In the genomic region with DNA sequence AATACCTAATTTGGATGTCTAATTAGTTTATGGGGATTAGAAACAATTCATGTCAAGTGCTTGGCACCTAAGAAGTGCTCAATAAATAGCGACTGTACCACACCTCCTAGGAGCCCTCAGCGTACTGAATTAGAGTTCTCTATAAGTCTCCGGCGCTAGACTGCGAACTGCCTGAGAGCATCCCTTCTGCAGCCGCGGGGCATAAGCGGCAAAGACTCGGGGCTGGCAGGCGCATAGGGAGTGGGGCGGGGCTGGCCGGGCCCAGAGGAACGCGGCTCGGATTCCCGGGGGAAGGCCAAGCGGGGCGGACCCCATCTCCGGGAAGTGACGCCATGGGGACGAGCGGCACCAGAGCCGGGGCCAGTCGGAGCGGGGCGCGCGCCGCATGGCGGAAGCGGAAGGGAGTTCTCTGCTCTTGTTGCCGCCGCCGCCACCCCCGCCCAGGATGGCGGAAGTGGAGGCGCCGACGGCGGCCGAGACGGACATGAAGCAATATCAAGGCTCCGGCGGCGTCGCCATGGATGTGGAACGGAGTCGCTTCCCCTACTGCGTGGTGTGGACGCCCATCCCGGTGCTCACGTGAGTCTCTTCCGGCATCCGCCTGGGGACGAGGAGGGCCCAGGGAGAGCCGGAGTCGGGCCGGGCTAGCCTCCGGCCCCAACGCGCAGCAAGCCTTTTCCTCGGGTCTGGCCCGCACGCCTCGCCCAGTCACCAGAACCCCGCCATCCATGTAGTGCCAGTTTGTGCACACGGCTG, we compare ENCODE assay signal across 8 cellular contexts.
DNase-seq lines count a peak whose midpoint lies in the region; ATAC-seq and TF ChIP-seq lines count a peak whose summit lies in the region.

A gene with protein sequence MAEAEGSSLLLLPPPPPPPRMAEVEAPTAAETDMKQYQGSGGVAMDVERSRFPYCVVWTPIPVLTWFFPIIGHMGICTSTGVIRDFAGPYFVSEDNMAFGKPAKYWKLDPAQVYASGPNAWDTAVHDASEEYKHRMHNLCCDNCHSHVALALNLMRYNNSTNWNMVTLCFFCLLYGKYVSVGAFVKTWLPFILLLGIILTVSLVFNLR (plus strand): TSS at position 351 of the 756 bp plus-strand sequence. CDS start 35 bp downstream, at position 386.

- H3K4me3 Mint-ChIP-seq in activated naive CD4-positive, alpha-beta T cell treated with anti-CD3 and anti-CD28 coated beads, Interleukin-2, amount 50 U/mL, for 24 hours, result peak within 1 kb of the TSS; percentile 94

- H3K27ac Mint-ChIP-seq in activated naive CD4-positive, alpha-beta T cell treated with anti-CD3 and anti-CD28 coated beads, Interleukin-2, amount 50 U/mL, for 24 hours, result peak within 1 kb of the TSS; percentile 90

- H3K27me3 Mint-ChIP-seq in activated naive CD4-positive, alpha-beta T cell treated with anti-CD3 and anti-CD28 coated beads, Interleukin-2, amount 50 U/mL, for 24 hours, result no peaks in the 10 kb centered on the region

- H3K36me3 Mint-ChIP-seq in activated naive CD4-positive, alpha-beta T cell treated with anti-CD3 and anti-CD28 coated beads, Interleukin-2, amount 50 U/mL, for 24 hours, result peaks cover 5% of the 10 kb centered on the region

- TF ChIP-seq CTCF in GM10266 (IDR thresholded peaks at IDR 0.05; ENCODE audit: control insufficient read depth, insufficient read depth, low read depth, missing control alignments), result no peak

- H3K9me3 Mint-ChIP-seq in activated naive CD4-positive, alpha-beta T cell treated with anti-CD3 and anti-CD28 coated beads, Interleukin-2, amount 50 U/mL, for 24 hours, result no peaks in the 10 kb centered on the region

- ATAC-seq in HG02623 (IDR thresholded peaks at IDR 0.05; ENCODE audit: unreplicated experiment) (peak; percentile 91), SK-N-SH treated with all-trans-retinoic acid at 6 μM for 48 hours (peak; percentile 97)

- peaks cover 45% of the 10 kb centered on the region for H3K4me1 Mint-ChIP-seq in activated naive CD4-positive, alpha-beta T cell treated with anti-CD3 and anti-CD28 coated beads, Interleukin-2, amount 50 U/mL, for 24 hours

- DNase-seq in GM10266 (ENCODE audit: extremely low spot score) (peak; percentile 96), NCI-H1092 treated with DMSO at 0.1 percent for 48 hours (lab: John Stamatoyannopoulos, UW) (peak; percentile 98), germinal center (ENCODE audit: low spot score) (peak; percentile 98), nucleus accumbens (lab: John Stamatoyannopoulos, UW) (peak; percentile 68 to 99 (median 96)), superior temporal gyrus (ENCODE audit: extremely low spot score) (peak; percentile 98)

TF ChIP-seq in SK-N-SH treated with all-trans-retinoic acid at 6 μM for 48 hours, 23 proteins besides CTCF, POLR2A, EP300 and RAD21:
- TF ChIP-seq RARB (CRISPR knock-in tag; IDR thresholded peaks at IDR 0.05) (no peak), CSRNP3 (CRISPR knock-in tag; IDR thresholded peaks at IDR 0.05) (no peak), PPARA (CRISPR knock-in tag; IDR thresholded peaks at IDR 0.05; ENCODE audit: borderline replicate concordance) (no peak), ZFP3 (CRISPR knock-in tag; IDR thresholded peaks at IDR 0.05) (0 out of 2 replicates have a peak, but pooled peaks have one; percentile 44)
- TF ChIP-seq, protein P1, sequence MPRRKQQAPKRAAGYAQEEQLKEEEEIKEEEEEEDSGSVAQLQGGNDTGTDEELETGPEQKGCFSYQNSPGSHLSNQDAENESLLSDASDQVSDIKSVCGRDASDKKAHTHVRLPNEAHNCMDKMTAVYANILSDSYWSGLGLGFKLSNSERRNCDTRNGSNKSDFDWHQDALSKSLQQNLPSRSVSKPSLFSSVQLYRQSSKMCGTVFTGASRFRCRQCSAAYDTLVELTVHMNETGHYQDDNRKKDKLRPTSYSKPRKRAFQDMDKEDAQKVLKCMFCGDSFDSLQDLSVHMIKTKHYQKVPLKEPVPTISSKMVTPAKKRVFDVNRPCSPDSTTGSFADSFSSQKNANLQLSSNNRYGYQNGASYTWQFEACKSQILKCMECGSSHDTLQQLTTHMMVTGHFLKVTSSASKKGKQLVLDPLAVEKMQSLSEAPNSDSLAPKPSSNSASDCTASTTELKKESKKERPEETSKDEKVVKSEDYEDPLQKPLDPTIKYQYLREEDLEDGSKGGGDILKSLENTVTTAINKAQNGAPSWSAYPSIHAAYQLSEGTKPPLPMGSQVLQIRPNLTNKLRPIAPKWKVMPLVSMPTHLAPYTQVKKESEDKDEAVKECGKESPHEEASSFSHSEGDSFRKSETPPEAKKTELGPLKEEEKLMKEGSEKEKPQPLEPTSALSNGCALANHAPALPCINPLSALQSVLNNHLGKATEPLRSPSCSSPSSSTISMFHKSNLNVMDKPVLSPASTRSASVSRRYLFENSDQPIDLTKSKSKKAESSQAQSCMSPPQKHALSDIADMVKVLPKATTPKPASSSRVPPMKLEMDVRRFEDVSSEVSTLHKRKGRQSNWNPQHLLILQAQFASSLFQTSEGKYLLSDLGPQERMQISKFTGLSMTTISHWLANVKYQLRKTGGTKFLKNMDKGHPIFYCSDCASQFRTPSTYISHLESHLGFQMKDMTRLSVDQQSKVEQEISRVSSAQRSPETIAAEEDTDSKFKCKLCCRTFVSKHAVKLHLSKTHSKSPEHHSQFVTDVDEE (CRISPR knock-in tag; IDR thresholded peaks at IDR 0.05), result peak; percentile 56; the same call in 1 of the 2 replicates

Comparison
In these comparisons a context has a peak if more than half of its experiments do, and no peak if none do; other contexts are left out.
1. Peak in every context shown above with its lines: DNase-seq and ATAC-seq.